ENCODE assay signal across 16 cellular contexts in the genomic region with DNA sequence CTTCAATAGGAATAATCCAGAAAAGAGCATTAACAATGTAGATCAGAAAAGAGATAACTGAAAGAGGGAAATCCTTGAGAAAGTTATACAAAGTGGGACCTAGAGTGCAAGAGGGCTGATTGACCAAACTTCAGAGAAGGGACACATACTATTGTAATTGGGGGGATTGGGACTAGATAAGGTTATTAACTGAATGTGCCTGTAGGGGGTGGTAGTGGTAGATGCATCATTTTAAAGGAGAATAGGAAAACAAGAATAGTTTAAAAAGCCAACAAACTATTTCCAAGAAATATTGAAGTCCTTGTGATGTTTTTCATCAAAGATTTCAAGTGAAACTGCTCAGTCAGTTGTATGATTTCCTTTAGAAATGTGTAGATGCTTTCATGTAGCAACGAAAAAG.
DNase-seq lines count a peak whose midpoint lies in the region; ATAC-seq, FAIRE-seq and TF ChIP-seq lines count a peak whose summit lies in the region.
"Had no signal": no experiment of that assay in that cellular context is flagged by ENCODE, and none has a peak within 500 bp of the region (broad histone marks: within the 10 kb centered on the region; RNA-seq: fewer than 3 reads in every experiment).

No MANE protein-coding gene starts in this region.

- CTCF ChIA-PET in SK-N-SH (lab: Yijun Ruan, JAX) (no interaction called here), GM12878 (lab: Yijun Ruan, JAX) (no interaction called here)

- H3K79me2 ChIP-seq in SK-N-SH (ENCODE audit: insufficient read depth) (no peaks in the 10 kb centered on the region), GM12878 (ENCODE audit: control insufficient read depth, insufficient read depth, low read length) (no peaks in the 10 kb centered on the region), neural progenitor cell (ENCODE audit: low read depth) (no peaks in the 10 kb centered on the region)

- H3K27ac ChIP-seq in SK-N-SH (ENCODE audit: low read depth in 2 of 2, low read length in 1 of 2) = no peak overlapping the region
- no peak overlapping the region for H3K27ac ChIP-seq in GM12878 (ENCODE audit: control insufficient read depth, insufficient read depth)
- H3K27ac ChIP-seq in neural progenitor cell = no peak overlapping the region

- no peaks in the 10 kb centered on the region for H3K9me3 Mint-ChIP-seq in neural progenitor cell

- FAIRE-seq in GM12878 (lab: Jason Lieb, UNC) = peak; percentile 56

- 0% methylated on average over 1 of the region's 1 CpG for WGBS in SK-N-SH (ENCODE audit: low lambda C conversion rate)
- WGBS in GM12878 (ENCODE audit: insufficient coverage, insufficient replicate concordance, low lambda C conversion rate, missing lambda C conversion rate) = 0% methylated on average over 1 of the region's 1 CpG

- SMC1A ChIA-PET in GM12878 (lab: Charles Lee; ENCODE audit: uncharacterized antibody, unreplicated experiment) = no interaction called here

- TF ChIP-seq RAD21 in SK-N-SH (IDR thresholded peaks at IDR 0.05; ENCODE audit: low read length) (no peak), GM12878 (IDR thresholded peaks at IDR 0.05; ENCODE audit: insufficient read depth, low read depth, low read length) (no peak)

- H3K4me1 ChIP-seq in SK-N-SH (ENCODE audit: control insufficient read depth in 1 of 2, insufficient read depth in 2 of 2, low read depth in 1 of 2, low read length in 1 of 2) (no peaks in the 10 kb centered on the region), GM12878 (ENCODE audit: control insufficient read depth, insufficient read depth, low read length) (no peaks in the 10 kb centered on the region), neural progenitor cell (peaks cover 6% of the 10 kb centered on the region)

- DNase-seq in SK-N-SH (no peak), NAMALWA (ENCODE audit: low spot score) (peak; percentile 15), GM12878 (ENCODE audit: low read depth, low spot score) (no peak), neural progenitor cell (ENCODE audit: low spot score) (peak; percentile 17), NCI-H446 (lab: John Stamatoyannopoulos, UW) (no peak)
- DNase-seq in activated T-cell treated with anti-CD3 and anti-CD28 coated beads, Interleukin-2, amount 50 U/mL, for 48 hours = no peak
- DNase-seq: C1 segment of cervical spinal cord, DMS153, EL, KBM-7, NCI-H1092 treated with DMSO at 0.1 percent for 48 hours, NCI-H524, RPMI8226, SIG-M5 had no signal

- TF ChIP-seq EP300 in SK-N-SH (IDR thresholded peaks at IDR 0.05; ENCODE audit: borderline replicate concordance in 1 of 2, low read depth in 1 of 2, low read length in 1 of 2) (no peak), GM12878 (IDR thresholded peaks at IDR 0.05; ENCODE audit: borderline replicate concordance in 1 of 2, control insufficient read depth in 1 of 2, low read depth in 2 of 2, low read length in 2 of 2) (no peak)

- TF ChIP-seq CTCF in SK-N-SH (IDR thresholded peaks at IDR 0.05) = peak; percentile 26; the same call in 1 of the 2 replicates
- TF ChIP-seq CTCF in GM12878 (IDR thresholded peaks at IDR 0.05 in 2 of 3, conservative IDR thresholded peaks at IDR 0.05 in 1 of 3; ENCODE audit: control insufficient read depth in 2 of 3, extremely low read depth in 1 of 3, insufficient read depth in 1 of 3, low read depth in 3 of 3, low read length in 3 of 3) = no peak
- peak; percentile 49 for TF ChIP-seq CTCF in neural progenitor cell (IDR thresholded peaks at IDR 0.05)

- in situ Hi-C loops in GM12878 (cut with MboI) = no loop called here

- no peak overlapping the region for H2AFZ ChIP-seq in SK-N-SH (ENCODE audit: low read depth)
- no peak overlapping the region for H2AFZ ChIP-seq in GM12878 (ENCODE audit: control insufficient read depth, low read depth, low read length)
- H2AFZ ChIP-seq in neural progenitor cell (replicated peaks) = no peak overlapping the region

- H3K36me3 Mint-ChIP-seq in neural progenitor cell = no peaks in the 10 kb centered on the region

- BruUV-seq in GM12878 (replicated peaks; lab: Mats Ljungman, UMichigan) = no TSS peak

- TF ChIP-seq POLR2A in GM12878 (IDR thresholded peaks at IDR 0.05; ENCODE audit: low read depth, low read length) = no peak

- no peaks in the 10 kb centered on the region for H3K9me3 ChIP-seq in SK-N-SH
- no peaks in the 10 kb centered on the region for H3K9me3 ChIP-seq in GM12878 (replicated peaks; ENCODE audit: control insufficient read depth, insufficient read depth, low read length)
- H3K9me3 ChIP-seq in neural progenitor cell (ENCODE audit: low read depth) = no peaks in the 10 kb centered on the region

- RAD21 ChIA-PET in GM12878 (lab: Charles Lee; ENCODE audit: unreplicated experiment) = no interaction called here

- no peaks in the 10 kb centered on the region for H3K27me3 ChIP-seq in SK-N-SH (ENCODE audit: insufficient read depth)
- no peaks in the 10 kb centered on the region for H3K27me3 ChIP-seq in GM12878 (replicated peaks in 1 of 2; ENCODE audit: control insufficient read depth in 2 of 2, insufficient read depth in 2 of 2, low read length in 1 of 2)
- no peaks in the 10 kb centered on the region for H3K27me3 ChIP-seq in neural progenitor cell

- peaks cover 22% of the 10 kb centered on the region for H3K4me1 Mint-ChIP-seq in neural progenitor cell

- no peaks in the 10 kb centered on the region for H3K27me3 Mint-ChIP-seq in neural progenitor cell (ENCODE audit: insufficient read depth, low read depth)

- no peaks in the 10 kb centered on the region for H3K36me3 ChIP-seq in SK-N-SH (replicated peaks in 1 of 2; ENCODE audit: control insufficient read depth in 1 of 2, insufficient read depth in 2 of 2, low read length in 1 of 2)
- no peaks in the 10 kb centered on the region for H3K36me3 ChIP-seq in GM12878 (ENCODE audit: control insufficient read depth in 2 of 2, insufficient read depth in 2 of 2, low read length in 1 of 2)
- H3K36me3 ChIP-seq in neural progenitor cell = no peaks in the 10 kb centered on the region

- H3K4me3 Mint-ChIP-seq in neural progenitor cell = no peak overlapping the region

- intact Hi-C loops in GM12878 (cut with micrococcal nuclease; ENCODE audit: unreplicated experiment) = no loop called here

- ATAC-seq in SK-N-SH treated with all-trans-retinoic acid at 6 μM for 48 hours (no peak), GM12878 (no peak), HG03469 (IDR thresholded peaks at IDR 0.05; ENCODE audit: unreplicated experiment) (no peak)

- no peak overlapping the region for H3K4me3 ChIP-seq in SK-N-SH (ENCODE audit: low read depth in 2 of 2, low read length in 1 of 2)
- no peak overlapping the region for H3K4me3 ChIP-seq in GM12878
- no peak overlapping the region for H3K4me3 ChIP-seq in neural progenitor cell

- POLR2A ChIA-PET in SK-N-SH (lab: Yijun Ruan, JAX) (no interaction called here), GM12878 (lab: Charles Lee) (no interaction called here)

- no peaks in the 10 kb centered on the region for H4K20me1 ChIP-seq in SK-N-SH (ENCODE audit: insufficient read depth)
- H4K20me1 ChIP-seq in GM12878 (ENCODE audit: control insufficient read depth, insufficient read depth) = no peaks in the 10 kb centered on the region
- no peaks in the 10 kb centered on the region for H4K20me1 ChIP-seq in neural progenitor cell (ENCODE audit: low read depth)

- H3F3A ChIP-seq in SK-N-SH (replicated peaks; ENCODE audit: insufficient read depth) (no peaks in the 10 kb centered on the region), neural progenitor cell (ENCODE audit: low read depth) (no peaks in the 10 kb centered on the region)

- no peaks in the 10 kb centered on the region for H3K9me2 ChIP-seq in SK-N-SH

- H3K27ac Mint-ChIP-seq in neural progenitor cell = no peak overlapping the region

- no peak overlapping the region for H3K4me2 ChIP-seq in SK-N-SH
- H3K4me2 ChIP-seq in GM12878 (ENCODE audit: control insufficient read depth, insufficient read depth) = no peak overlapping the region
- no peak overlapping the region for H3K4me2 ChIP-seq in neural progenitor cell

- H3K9ac ChIP-seq in SK-N-SH = no peak overlapping the region
- no peak overlapping the region for H3K9ac ChIP-seq in GM12878 (ENCODE audit: control insufficient read depth, insufficient read depth, low read length)
- H3K9ac ChIP-seq in neural progenitor cell = no peak overlapping the region

TF ChIP-seq in SK-N-SH, 30 proteins besides CTCF, POLR2A, EP300 and RAD21 (continues in another document):
- no peak for TF ChIP-seq MXI1 (IDR thresholded peaks at IDR 0.05; ENCODE audit: low read depth, low read length)
- TF ChIP-seq, protein P1, sequence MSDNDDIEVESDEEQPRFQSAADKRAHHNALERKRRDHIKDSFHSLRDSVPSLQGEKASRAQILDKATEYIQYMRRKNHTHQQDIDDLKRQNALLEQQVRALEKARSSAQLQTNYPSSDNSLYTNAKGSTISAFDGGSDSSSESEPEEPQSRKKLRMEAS (IDR thresholded peaks at IDR 0.05; ENCODE audit: low read depth) = no peak
- no peak for TF ChIP-seq TCF12 (IDR thresholded peaks at IDR 0.05)
- no peak for TF ChIP-seq GATA2 (CRISPR knock-in tag; IDR thresholded peaks at IDR 0.05)
- no peak for TF ChIP-seq RXRA (IDR thresholded peaks at IDR 0.05; ENCODE audit: borderline replicate concordance, low read depth)
- TF ChIP-seq TEAD4 (IDR thresholded peaks at IDR 0.05; ENCODE audit: borderline replicate concordance, insufficient read depth) = no peak

TF ChIP-seq in SK-N-SH treated with all-trans-retinoic acid at 6 μM for 48 hours, 23 proteins besides CTCF, POLR2A, EP300 and RAD21 (continues in another document):
- no peak for TF ChIP-seq BACH2 (CRISPR knock-in tag; IDR thresholded peaks at IDR 0.05; ENCODE audit: borderline replicate concordance)
- TF ChIP-seq ESRRG (CRISPR knock-in tag; IDR thresholded peaks at IDR 0.05) = no peak
- no peak for TF ChIP-seq ZNF8 (CRISPR knock-in tag; IDR thresholded peaks at IDR 0.05)

TF ChIP-seq in GM12878, 131 proteins besides CTCF, POLR2A, EP300 and RAD21 (continues in another document):
- TF ChIP-seq ZNF274 (IDR thresholded peaks at IDR 0.05; ENCODE audit: insufficient read depth, insufficient read length) = no peak

Comparison
In these comparisons a context has a peak if more than half of its experiments do, and no peak if none do; other contexts are left out.
1. DNase-seq: peak in NAMALWA (single experiment) and neural progenitor cell (single experiment); none in SK-N-SH (single experiment), GM12878 (single experiment), activated T-cell treated with anti-CD3 and anti-CD28 coated beads, Interleukin-2, amount 50 U/mL, for 48 hours (0 of 2) and NCI-H446 (0 of 2).
2. CTCF ChIP-seq: peak in SK-N-SH (single experiment) and neural progenitor cell (single experiment); none in GM12878 (0 of 3).